1 cellular context compared by ENCODE assay signal in the genomic region with DNA sequence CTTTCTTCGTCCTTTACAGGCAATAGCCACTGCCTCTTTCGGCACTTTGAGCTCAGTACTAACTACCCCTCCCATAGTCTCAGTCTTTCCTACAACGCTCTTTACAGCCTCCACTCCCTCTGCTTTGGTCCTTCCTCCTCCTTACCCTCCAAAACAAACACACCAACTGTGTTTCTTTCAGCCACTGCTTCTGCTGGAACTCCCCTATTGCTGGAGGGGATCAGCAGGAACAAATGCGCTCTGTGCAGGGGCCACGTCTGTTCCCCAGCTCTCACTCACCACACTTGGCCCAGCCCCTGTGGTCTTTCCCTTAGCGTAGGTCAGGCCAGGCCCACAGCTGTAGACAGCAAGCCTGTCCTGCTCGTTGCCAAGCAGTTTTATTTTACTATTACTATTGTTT.
TF ChIP-seq lines count a peak whose summit lies in the region.

No MANE protein-coding gene starts in this region.

TF ChIP-seq in GM23338, 12 proteins besides CTCF, POLR2A, EP300 and RAD21 (continued from another document):
- TF ChIP-seq STAT1 (IDR thresholded peaks at IDR 0.05; ENCODE audit: unreplicated experiment) = no peak
- TF ChIP-seq, protein P1, sequence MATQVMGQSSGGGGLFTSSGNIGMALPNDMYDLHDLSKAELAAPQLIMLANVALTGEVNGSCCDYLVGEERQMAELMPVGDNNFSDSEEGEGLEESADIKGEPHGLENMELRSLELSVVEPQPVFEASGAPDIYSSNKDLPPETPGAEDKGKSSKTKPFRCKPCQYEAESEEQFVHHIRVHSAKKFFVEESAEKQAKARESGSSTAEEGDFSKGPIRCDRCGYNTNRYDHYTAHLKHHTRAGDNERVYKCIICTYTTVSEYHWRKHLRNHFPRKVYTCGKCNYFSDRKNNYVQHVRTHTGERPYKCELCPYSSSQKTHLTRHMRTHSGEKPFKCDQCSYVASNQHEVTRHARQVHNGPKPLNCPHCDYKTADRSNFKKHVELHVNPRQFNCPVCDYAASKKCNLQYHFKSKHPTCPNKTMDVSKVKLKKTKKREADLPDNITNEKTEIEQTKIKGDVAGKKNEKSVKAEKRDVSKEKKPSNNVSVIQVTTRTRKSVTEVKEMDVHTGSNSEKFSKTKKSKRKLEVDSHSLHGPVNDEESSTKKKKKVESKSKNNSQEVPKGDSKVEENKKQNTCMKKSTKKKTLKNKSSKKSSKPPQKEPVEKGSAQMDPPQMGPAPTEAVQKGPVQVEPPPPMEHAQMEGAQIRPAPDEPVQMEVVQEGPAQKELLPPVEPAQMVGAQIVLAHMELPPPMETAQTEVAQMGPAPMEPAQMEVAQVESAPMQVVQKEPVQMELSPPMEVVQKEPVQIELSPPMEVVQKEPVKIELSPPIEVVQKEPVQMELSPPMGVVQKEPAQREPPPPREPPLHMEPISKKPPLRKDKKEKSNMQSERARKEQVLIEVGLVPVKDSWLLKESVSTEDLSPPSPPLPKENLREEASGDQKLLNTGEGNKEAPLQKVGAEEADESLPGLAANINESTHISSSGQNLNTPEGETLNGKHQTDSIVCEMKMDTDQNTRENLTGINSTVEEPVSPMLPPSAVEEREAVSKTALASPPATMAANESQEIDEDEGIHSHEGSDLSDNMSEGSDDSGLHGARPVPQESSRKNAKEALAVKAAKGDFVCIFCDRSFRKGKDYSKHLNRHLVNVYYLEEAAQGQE (IDR thresholded peaks at IDR 0.05; ENCODE audit: unreplicated experiment) = no peak
- TF ChIP-seq, protein P2, sequence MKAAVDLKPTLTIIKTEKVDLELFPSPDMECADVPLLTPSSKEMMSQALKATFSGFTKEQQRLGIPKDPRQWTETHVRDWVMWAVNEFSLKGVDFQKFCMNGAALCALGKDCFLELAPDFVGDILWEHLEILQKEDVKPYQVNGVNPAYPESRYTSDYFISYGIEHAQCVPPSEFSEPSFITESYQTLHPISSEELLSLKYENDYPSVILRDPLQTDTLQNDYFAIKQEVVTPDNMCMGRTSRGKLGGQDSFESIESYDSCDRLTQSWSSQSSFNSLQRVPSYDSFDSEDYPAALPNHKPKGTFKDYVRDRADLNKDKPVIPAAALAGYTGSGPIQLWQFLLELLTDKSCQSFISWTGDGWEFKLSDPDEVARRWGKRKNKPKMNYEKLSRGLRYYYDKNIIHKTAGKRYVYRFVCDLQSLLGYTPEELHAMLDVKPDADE (IDR thresholded peaks at IDR 0.05) = no peak
- TF ChIP-seq NANOG (IDR thresholded peaks at IDR 0.05; ENCODE audit: borderline replicate concordance) = no peak
- TF ChIP-seq, protein P3, sequence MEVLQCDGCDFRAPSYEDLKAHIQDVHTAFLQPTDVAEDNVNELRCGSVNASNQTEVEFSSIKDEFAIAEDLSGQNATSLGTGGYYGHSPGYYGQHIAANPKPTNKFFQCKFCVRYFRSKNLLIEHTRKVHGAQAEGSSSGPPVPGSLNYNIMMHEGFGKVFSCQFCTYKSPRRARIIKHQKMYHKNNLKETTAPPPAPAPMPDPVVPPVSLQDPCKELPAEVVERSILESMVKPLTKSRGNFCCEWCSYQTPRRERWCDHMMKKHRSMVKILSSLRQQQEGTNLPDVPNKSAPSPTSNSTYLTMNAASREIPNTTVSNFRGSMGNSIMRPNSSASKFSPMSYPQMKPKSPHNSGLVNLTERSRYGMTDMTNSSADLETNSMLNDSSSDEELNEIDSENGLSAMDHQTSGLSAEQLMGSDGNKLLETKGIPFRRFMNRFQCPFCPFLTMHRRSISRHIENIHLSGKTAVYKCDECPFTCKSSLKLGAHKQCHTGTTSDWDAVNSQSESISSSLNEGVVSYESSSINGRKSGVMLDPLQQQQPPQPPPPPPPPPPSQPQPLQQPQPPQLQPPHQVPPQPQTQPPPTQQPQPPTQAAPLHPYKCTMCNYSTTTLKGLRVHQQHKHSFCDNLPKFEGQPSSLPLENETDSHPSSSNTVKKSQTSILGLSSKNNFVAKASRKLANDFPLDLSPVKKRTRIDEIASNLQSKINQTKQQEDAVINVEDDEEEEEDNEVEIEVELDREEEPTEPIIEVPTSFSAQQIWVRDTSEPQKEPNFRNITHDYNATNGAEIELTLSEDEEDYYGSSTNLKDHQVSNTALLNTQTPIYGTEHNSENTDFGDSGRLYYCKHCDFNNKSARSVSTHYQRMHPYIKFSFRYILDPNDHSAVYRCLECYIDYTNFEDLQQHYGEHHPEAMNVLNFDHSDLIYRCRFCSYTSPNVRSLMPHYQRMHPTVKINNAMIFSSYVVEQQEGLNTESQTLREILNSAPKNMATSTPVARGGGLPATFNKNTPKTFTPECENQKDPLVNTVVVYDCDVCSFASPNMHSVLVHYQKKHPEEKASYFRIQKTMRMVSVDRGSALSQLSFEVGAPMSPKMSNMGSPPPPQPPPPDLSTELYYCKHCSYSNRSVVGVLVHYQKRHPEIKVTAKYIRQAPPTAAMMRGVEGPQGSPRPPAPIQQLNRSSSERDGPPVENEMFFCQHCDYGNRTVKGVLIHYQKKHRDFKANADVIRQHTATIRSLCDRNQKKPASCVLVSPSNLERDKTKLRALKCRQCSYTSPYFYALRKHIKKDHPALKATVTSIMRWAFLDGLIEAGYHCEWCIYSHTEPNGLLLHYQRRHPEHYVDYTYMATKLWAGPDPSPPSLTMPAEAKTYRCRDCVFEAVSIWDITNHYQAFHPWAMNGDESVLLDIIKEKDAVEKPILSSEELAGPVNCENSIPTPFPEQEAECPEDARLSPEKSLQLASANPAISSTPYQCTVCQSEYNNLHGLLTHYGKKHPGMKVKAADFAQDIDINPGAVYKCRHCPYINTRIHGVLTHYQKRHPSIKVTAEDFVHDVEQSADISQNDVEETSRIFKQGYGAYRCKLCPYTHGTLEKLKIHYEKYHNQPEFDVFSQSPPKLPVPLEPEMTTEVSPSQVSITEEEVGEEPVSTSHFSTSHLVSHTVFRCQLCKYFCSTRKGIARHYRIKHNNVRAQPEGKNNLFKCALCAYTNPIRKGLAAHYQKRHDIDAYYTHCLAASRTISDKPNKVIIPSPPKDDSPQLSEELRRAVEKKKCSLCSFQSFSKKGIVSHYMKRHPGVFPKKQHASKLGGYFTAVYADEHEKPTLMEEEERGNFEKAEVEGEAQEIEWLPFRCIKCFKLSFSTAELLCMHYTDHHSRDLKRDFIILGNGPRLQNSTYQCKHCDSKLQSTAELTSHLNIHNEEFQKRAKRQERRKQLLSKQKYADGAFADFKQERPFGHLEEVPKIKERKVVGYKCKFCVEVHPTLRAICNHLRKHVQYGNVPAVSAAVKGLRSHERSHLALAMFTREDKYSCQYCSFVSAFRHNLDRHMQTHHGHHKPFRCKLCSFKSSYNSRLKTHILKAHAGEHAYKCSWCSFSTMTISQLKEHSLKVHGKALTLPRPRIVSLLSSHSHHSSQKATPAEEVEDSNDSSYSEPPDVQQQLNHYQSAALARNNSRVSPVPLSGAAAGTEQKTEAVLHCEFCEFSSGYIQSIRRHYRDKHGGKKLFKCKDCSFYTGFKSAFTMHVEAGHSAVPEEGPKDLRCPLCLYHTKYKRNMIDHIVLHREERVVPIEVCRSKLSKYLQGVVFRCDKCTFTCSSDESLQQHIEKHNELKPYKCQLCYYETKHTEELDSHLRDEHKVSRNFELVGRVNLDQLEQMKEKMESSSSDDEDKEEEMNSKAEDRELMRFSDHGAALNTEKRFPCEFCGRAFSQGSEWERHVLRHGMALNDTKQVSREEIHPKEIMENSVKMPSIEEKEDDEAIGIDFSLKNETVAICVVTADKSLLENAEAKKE (CRISPR knock-in tag; IDR thresholded peaks at IDR 0.05) = no peak
